24 cellular contexts compared by ENCODE assay signal in the genomic region with DNA sequence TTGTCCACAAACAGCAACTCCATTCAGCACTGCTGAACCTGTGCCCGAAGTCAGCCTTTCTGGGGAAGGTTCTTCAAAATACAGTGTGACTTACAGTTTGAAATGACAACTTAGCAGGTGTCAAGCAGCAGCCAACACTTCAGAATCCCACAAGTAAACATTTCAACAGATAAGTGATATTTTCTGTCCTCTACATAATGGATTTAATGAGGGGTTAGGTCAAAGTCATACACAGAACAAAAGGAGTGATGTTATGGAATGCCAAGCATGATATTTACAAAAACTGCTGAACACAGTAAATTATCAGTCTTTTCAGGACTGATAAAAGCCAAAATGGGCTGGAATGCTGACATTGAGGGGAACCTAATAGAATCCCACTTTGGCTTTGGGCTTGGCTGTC.
DNase-seq lines count a peak whose midpoint lies in the region; TF ChIP-seq lines count a peak whose summit lies in the region.
"Had no signal": no experiment of that assay in that cellular context is flagged by ENCODE, and none has a peak within 500 bp of the region (broad histone marks: within the 10 kb centered on the region; RNA-seq: fewer than 3 reads in every experiment).

No MANE protein-coding gene starts in this region.

- CTCF ChIA-PET in HEK293 (lab: Yijun Ruan, JAX), result interaction anchor here (0.9 kb wide), 1 partner anchor 8 kb away, joined by 3 read pairs; no protein-coding TSS in a partner anchor
- CTCF ChIA-PET in mammary epithelial cell (lab: Charles Lee; ENCODE audit: low non-redundant PET), result no interaction called here

- WGBS in mesendoderm (ENCODE audit: extremely low coverage, insufficient coverage, low lambda C conversion rate), result no CpG with 5 or more reads among the region's 1 CpG
- 86% methylated on average over 1 of the region's 1 CpG for WGBS in mammary epithelial cell (ENCODE audit: low coverage, missing lambda C conversion rate)

- H2AFZ ChIP-seq in MM.1S (ENCODE audit: low read length), result no peak overlapping the region
- no peak overlapping the region for H2AFZ ChIP-seq in mammary epithelial cell (ENCODE audit: low read depth, low read length)
- H2AFZ ChIP-seq: PC-9 had no signal

- POLR2A ChIA-PET in HEK293 (lab: Yijun Ruan, JAX), result no interaction called here

- H4K5ac ChIP-seq in mesendoderm (ENCODE audit: low read length), result no peak overlapping the region

- H3K56ac ChIP-seq in mesendoderm (ENCODE audit: low read length), result no peak overlapping the region

- dilution Hi-C loops in mammary epithelial cell (cut with HindIII; ENCODE audit: low sequenced_read_pairs), result no loop called here

- H3K9ac ChIP-seq in mesendoderm (ENCODE audit: low read length) (no peak overlapping the region), colonic mucosa (ENCODE audit: low read depth in 2 of 2, low read length in 2 of 2) (no peak overlapping the region), MM.1S (ENCODE audit: low read length) (no peak overlapping the region), mammary epithelial cell (ENCODE audit: insufficient read depth, low read length) (no peak overlapping the region)
- H3K9ac ChIP-seq: BLaER1 treated with 17β-estradiol and CSF1 and Interleukin-3, amounts not matched to agents 10 nM and 100 nM; SK-N-SH had no signal

- peaks cover 5% of the 10 kb centered on the region for H3K4me1 ChIP-seq in HEK293 (ENCODE audit: control insufficient read depth, insufficient read depth, low read length)
- H3K4me1 ChIP-seq in mesendoderm (ENCODE audit: control insufficient read depth, low read depth, low read length), result no peaks in the 10 kb centered on the region
- H3K4me1 ChIP-seq in colonic mucosa, result no peaks in the 10 kb centered on the region
- H3K4me1 ChIP-seq in MM.1S (ENCODE audit: low read length), result no peaks in the 10 kb centered on the region
- no peaks in the 10 kb centered on the region for H3K4me1 ChIP-seq in mammary epithelial cell (ENCODE audit: insufficient read depth, low read length)
- H3K4me1 ChIP-seq: ascending aorta; BLaER1 treated with 17β-estradiol and CSF1 and Interleukin-3, amounts not matched to agents 10 nM and 100 nM had no signal

- no peaks in the 10 kb centered on the region for H3K9me2 ChIP-seq in MM.1S (replicated peaks; ENCODE audit: insufficient read depth, low read length)
- H3K9me2 ChIP-seq: SK-N-SH had no signal

- no peak overlapping the region for H2BK15ac ChIP-seq in mesendoderm (replicated peaks; ENCODE audit: low read depth)

- BruUV-seq in mammary epithelial cell (replicated peaks; lab: Mats Ljungman, UMichigan), result no TSS peak

- H3K36me3 ChIP-seq in HEK293 (ENCODE audit: control insufficient read depth in 2 of 2, insufficient read depth in 1 of 2, low read length in 2 of 2), result no peaks in the 10 kb centered on the region
- H3K36me3 ChIP-seq in mesendoderm (ENCODE audit: control insufficient read depth, insufficient read depth, low read length), result no peaks in the 10 kb centered on the region
- H3K36me3 ChIP-seq in colonic mucosa, result no peaks in the 10 kb centered on the region
- no peaks in the 10 kb centered on the region for H3K36me3 ChIP-seq in MM.1S (replicated peaks; ENCODE audit: insufficient read depth, low read length)
- no peaks in the 10 kb centered on the region for H3K36me3 ChIP-seq in mammary epithelial cell (ENCODE audit: insufficient read depth, low read length)
- H3K36me3 ChIP-seq: ascending aorta; BLaER1 treated with 17β-estradiol and CSF1 and Interleukin-3, amounts not matched to agents 10 nM and 100 nM; transverse colon had no signal

- H4K20me1 ChIP-seq in MM.1S (ENCODE audit: insufficient read depth, low read length) (no peaks in the 10 kb centered on the region), mammary epithelial cell (ENCODE audit: insufficient read depth, low read length) (no peaks in the 10 kb centered on the region)
- H4K20me1 ChIP-seq: BLaER1 treated with 17β-estradiol and CSF1 and Interleukin-3, amounts not matched to agents 10 nM and 100 nM had no signal

- TF ChIP-seq CTCF in HEK293 (tag by site-specific recombination; IDR thresholded peaks at IDR 0.05), result no peak
- TF ChIP-seq CTCF in colonic mucosa (IDR thresholded peaks at IDR 0.05), result no peak
- TF ChIP-seq CTCF in MM.1S (IDR thresholded peaks at IDR 0.05; ENCODE audit: low read length), result no peak
- no peak for TF ChIP-seq CTCF in mammary epithelial cell (conservative IDR thresholded peaks at IDR 0.05 in 1 of 2, IDR thresholded peaks at IDR 0.05 in 1 of 2; ENCODE audit: extremely low read depth in 1 of 2, insufficient read depth in 1 of 2, low read depth in 1 of 2, low read length in 2 of 2)

- no peak overlapping the region for H3K4ac ChIP-seq in mesendoderm (ENCODE audit: low read depth, low read length)

- peak; percentile 50 for DNase-seq in NCI-H146 (lab: John Stamatoyannopoulos, UW)
- peak; percentile 40 for DNase-seq in NCI-H2227 treated with DMSO at 0.1 percent for 48 hours (lab: John Stamatoyannopoulos, UW)
- DNase-seq in mesendoderm, result no peak
- no peak for DNase-seq in colonic mucosa
- DNase-seq in MM.1S, result no peak
- DNase-seq in mammary epithelial cell, result no peak
- DNase-seq: activated CD4-positive, alpha-beta T cell treated with anti-CD3 and anti-CD28 coated beads, Interleukin-2, amount 10 ng/mL, durations not matched to agents 7 days and 5 days; activated effector memory CD4-positive, alpha-beta T cell treated with anti-CD3 and anti-CD28 coated beads, Interleukin-2, amount 50 U/mL, for 16 hours; activated naive CD8-positive, alpha-beta T cell treated with anti-CD3 and anti-CD28 coated beads for 36 hours; activated T-cell treated with anti-CD3 and anti-CD28 coated beads, Interleukin-2, amount 50 U/mL, for 1 hour; effector CD8-positive, alpha-beta T cell; GDM1; HCEC 1CT; immature natural killer cell; left cardiac atrium; mucosa of descending colon; NCI-H446; PC-9; SK-N-SH; transverse colon had no signal

- H3K79me1 ChIP-seq in mesendoderm (ENCODE audit: low read length), result no peaks in the 10 kb centered on the region

- H3K27me3 ChIP-seq in mesendoderm (ENCODE audit: insufficient read depth, low read length, poor library complexity) (no peaks in the 10 kb centered on the region), colonic mucosa (no peaks in the 10 kb centered on the region), MM.1S (replicated peaks; ENCODE audit: insufficient read depth, low read length) (no peaks in the 10 kb centered on the region), mammary epithelial cell (ENCODE audit: insufficient read depth, low read length) (no peaks in the 10 kb centered on the region)
- H3K27me3 ChIP-seq: ascending aorta; BLaER1 treated with 17β-estradiol and CSF1 and Interleukin-3, amounts not matched to agents 10 nM and 100 nM; transverse colon had no signal

- H3K79me2 ChIP-seq in mesendoderm (ENCODE audit: control insufficient read depth, insufficient read depth, low read length), result no peaks in the 10 kb centered on the region
- H3K79me2 ChIP-seq in MM.1S (ENCODE audit: low read length), result no peaks in the 10 kb centered on the region
- no peaks in the 10 kb centered on the region for H3K79me2 ChIP-seq in mammary epithelial cell (ENCODE audit: insufficient read depth, low read length)

- H3K4me3 ChIP-seq in HEK293 (ENCODE audit: low read depth, low read length), result no peak overlapping the region
- no peak overlapping the region for H3K4me3 ChIP-seq in mesendoderm (ENCODE audit: low read length)
- H3K4me3 ChIP-seq in colonic mucosa, result no peak overlapping the region
- no peak overlapping the region for H3K4me3 ChIP-seq in MM.1S (ENCODE audit: low read length)
- no peak overlapping the region for H3K4me3 ChIP-seq in mammary epithelial cell (replicated peaks in 1 of 3; ENCODE audit: insufficient read depth in 1 of 3, low read depth in 2 of 3, low read length in 3 of 3)
- H3K4me3 ChIP-seq: ascending aorta; BLaER1 treated with 17β-estradiol and CSF1 and Interleukin-3, amounts not matched to agents 10 nM and 100 nM; lung; mucosa of descending colon; PC-9; transverse colon had no signal

- H2BK5ac ChIP-seq in mesendoderm (ENCODE audit: low read length), result no peak overlapping the region

- intact Hi-C loops in colonic mucosa (cut with DNase I), result no loop called here
- intact Hi-C loops in mammary epithelial cell (cut with micrococcal nuclease), result no loop called here

- H3K23ac ChIP-seq in mesendoderm (ENCODE audit: low read length), result no peak overlapping the region

- no peak overlapping the region for H3K27ac ChIP-seq in HEK293 (ENCODE audit: extremely low read depth, low read depth, low read length)
- H3K27ac ChIP-seq in mesendoderm (ENCODE audit: low read depth, low read length), result no peak overlapping the region
- H3K27ac ChIP-seq in colonic mucosa, result no peak overlapping the region
- H3K27ac ChIP-seq in MM.1S (ENCODE audit: low read length), result no peak overlapping the region
- no peak overlapping the region for H3K27ac ChIP-seq in mammary epithelial cell (ENCODE audit: insufficient read depth, low read depth, low read length)
- H3K27ac ChIP-seq: ascending aorta; BLaER1 treated with 17β-estradiol and CSF1 and Interleukin-3, amounts not matched to agents 10 nM and 100 nM; PC-9; transverse colon had no signal

- H3K9me3 ChIP-seq in HEK293 (ENCODE audit: control insufficient read depth, insufficient read depth, low read depth, low read length), result no peaks in the 10 kb centered on the region
- no peaks in the 10 kb centered on the region for H3K9me3 ChIP-seq in colonic mucosa
- H3K9me3 ChIP-seq in MM.1S (replicated peaks; ENCODE audit: insufficient read depth, low read length), result no peaks in the 10 kb centered on the region
- no peaks in the 10 kb centered on the region for H3K9me3 ChIP-seq in mammary epithelial cell (replicated peaks; ENCODE audit: insufficient read depth, low read length)
- H3K9me3 ChIP-seq: ascending aorta, mucosa of descending colon, SK-N-SH, transverse colon had no signal

- H3K4me2 ChIP-seq in mesendoderm (ENCODE audit: low read length) (no peak overlapping the region), MM.1S (ENCODE audit: low read depth, low read length) (no peak overlapping the region), mammary epithelial cell (ENCODE audit: insufficient read depth, low read depth, low read length) (no peak overlapping the region)
- H3K4me2 ChIP-seq: BLaER1 treated with 17β-estradiol and CSF1 and Interleukin-3, amounts not matched to agents 10 nM and 100 nM; PC-9; SK-N-SH had no signal

- no peaks in the 10 kb centered on the region for H3F3A ChIP-seq in MM.1S (ENCODE audit: insufficient read depth, low read length)

- in situ Hi-C loops in mammary epithelial cell (cut with MboI; ENCODE audit: low sequenced_read_pairs in 2 of 2), result no loop called here

- no peak overlapping the region for H3K18ac ChIP-seq in mesendoderm (ENCODE audit: low read length)

- H2BK120ac ChIP-seq in mesendoderm (ENCODE audit: low read depth, low read length), result peak overlapping the region; percentile 6

- H4K8ac ChIP-seq in mesendoderm (ENCODE audit: low read depth, low read length), result no peak overlapping the region

- no peak overlapping the region for H2AK5ac ChIP-seq in mesendoderm (ENCODE audit: low read length)

TF ChIP-seq in HEK293, 187 proteins besides CTCF, POLR2A, EP300 and RAD21 (continues in another document):
- TF ChIP-seq ZNF544 (tag by site-specific recombination; IDR thresholded peaks at IDR 0.05) (no peak), HOXD13 (CRISPR knock-in tag; IDR thresholded peaks at IDR 0.05; ENCODE audit: borderline replicate concordance) (no peak), SP7 (tag by site-specific recombination; IDR thresholded peaks at IDR 0.05) (peak; percentile 97)

Comparison
In these comparisons a context has a peak if more than half of its experiments do, and no peak if none do; other contexts are left out.
1. DNase-seq: peak in NCI-H146 (single experiment) and NCI-H2227 treated with DMSO at 0.1 percent for 48 hours (single experiment); none in mesendoderm (single experiment), colonic mucosa (single experiment), MM.1S (single experiment) and mammary epithelial cell (single experiment).